In the genomic region with DNA sequence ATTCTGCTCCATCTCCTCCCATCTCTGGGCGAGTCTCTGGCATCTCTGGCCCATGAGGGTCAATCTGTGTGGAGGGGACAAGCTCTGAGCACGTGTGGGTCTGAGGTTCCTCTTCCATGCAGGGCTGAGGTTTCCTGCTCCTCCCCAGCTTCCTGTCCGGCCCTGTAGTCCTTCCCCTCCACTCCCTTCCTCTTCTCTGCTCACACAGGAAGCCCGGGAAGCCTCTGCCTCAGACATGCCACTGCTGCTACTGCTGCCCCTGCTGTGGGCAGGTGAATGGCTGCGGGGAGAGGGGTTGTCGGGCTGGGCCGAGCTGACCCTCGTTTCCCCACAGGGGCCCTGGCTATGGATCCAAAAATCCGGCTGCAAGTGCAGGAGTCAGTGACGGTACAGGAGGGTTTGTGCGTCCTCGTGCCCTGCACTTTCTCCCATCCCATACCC, we compare ENCODE assay signal across 1 cellular context.
TF ChIP-seq lines count a peak whose summit lies in the region.
"Not testable (repeated sequence)": the region's sequence is repeated elsewhere in the genome, so short reads cannot be mapped to it uniquely, and the experiment has no call there.

No MANE protein-coding gene starts in this region.

TF ChIP-seq in K562, 482 proteins besides CTCF, POLR2A, EP300 and RAD21 (continues in another document):
- TF ChIP-seq, protein P1, sequence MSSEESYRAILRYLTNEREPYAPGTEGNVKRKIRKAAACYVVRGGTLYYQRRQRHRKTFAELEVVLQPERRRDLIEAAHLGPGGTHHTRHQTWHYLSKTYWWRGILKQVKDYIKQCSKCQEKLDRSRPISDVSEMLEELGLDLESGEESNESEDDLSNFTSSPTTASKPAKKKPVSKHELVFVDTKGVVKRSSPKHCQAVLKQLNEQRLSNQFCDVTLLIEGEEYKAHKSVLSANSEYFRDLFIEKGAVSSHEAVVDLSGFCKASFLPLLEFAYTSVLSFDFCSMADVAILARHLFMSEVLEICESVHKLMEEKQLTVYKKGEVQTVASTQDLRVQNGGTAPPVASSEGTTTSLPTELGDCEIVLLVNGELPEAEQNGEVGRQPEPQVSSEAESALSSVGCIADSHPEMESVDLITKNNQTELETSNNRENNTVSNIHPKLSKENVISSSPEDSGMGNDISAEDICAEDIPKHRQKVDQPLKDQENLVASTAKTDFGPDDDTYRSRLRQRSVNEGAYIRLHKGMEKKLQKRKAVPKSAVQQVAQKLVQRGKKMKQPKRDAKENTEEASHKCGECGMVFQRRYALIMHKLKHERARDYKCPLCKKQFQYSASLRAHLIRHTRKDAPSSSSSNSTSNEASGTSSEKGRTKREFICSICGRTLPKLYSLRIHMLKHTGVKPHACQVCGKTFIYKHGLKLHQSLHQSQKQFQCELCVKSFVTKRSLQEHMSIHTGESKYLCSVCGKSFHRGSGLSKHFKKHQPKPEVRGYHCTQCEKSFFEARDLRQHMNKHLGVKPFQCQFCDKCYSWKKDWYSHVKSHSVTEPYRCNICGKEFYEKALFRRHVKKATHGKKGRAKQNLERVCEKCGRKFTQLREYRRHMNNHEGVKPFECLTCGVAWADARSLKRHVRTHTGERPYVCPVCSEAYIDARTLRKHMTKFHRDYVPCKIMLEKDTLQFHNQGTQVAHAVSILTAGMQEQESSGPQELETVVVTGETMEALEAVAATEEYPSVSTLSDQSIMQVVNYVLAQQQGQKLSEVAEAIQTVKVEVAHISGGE (CRISPR knock-in tag; IDR thresholded peaks at IDR 0.05) = peak in 2 of 3 experiments; percentile 88 to 96; a peak in 4 of 6 replicates
- TF ChIP-seq, protein P2, sequence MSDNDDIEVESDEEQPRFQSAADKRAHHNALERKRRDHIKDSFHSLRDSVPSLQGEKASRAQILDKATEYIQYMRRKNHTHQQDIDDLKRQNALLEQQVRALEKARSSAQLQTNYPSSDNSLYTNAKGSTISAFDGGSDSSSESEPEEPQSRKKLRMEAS (CRISPR knock-in tag; IDR thresholded peaks at IDR 0.05) = peak; percentile 43; the same call in 1 of the 2 replicates
- 0 out of 2 replicates have a peak, but pooled peaks have one; percentile 57 for TF ChIP-seq ZNF766 (CRISPR knock-in tag; conservative IDR thresholded peaks at IDR 0.05)
- peak; percentile 86 for TF ChIP-seq GABPB1 (CRISPR knock-in tag; IDR thresholded peaks at IDR 0.05)
- peak; percentile 74 for TF ChIP-seq L3MBTL2 (IDR thresholded peaks at IDR 0.05)
- peak; percentile 64; the same call in 1 of the 2 replicates for TF ChIP-seq MYC (IDR thresholded peaks at IDR 0.05; ENCODE audit: low read depth, low read length)
- not testable (repeated sequence) for TF ChIP-seq MYC (CRISPR knock-in tag; IDR thresholded peaks at IDR 0.05; ENCODE audit: borderline replicate concordance, low read depth)
- TF ChIP-seq, protein P3, sequence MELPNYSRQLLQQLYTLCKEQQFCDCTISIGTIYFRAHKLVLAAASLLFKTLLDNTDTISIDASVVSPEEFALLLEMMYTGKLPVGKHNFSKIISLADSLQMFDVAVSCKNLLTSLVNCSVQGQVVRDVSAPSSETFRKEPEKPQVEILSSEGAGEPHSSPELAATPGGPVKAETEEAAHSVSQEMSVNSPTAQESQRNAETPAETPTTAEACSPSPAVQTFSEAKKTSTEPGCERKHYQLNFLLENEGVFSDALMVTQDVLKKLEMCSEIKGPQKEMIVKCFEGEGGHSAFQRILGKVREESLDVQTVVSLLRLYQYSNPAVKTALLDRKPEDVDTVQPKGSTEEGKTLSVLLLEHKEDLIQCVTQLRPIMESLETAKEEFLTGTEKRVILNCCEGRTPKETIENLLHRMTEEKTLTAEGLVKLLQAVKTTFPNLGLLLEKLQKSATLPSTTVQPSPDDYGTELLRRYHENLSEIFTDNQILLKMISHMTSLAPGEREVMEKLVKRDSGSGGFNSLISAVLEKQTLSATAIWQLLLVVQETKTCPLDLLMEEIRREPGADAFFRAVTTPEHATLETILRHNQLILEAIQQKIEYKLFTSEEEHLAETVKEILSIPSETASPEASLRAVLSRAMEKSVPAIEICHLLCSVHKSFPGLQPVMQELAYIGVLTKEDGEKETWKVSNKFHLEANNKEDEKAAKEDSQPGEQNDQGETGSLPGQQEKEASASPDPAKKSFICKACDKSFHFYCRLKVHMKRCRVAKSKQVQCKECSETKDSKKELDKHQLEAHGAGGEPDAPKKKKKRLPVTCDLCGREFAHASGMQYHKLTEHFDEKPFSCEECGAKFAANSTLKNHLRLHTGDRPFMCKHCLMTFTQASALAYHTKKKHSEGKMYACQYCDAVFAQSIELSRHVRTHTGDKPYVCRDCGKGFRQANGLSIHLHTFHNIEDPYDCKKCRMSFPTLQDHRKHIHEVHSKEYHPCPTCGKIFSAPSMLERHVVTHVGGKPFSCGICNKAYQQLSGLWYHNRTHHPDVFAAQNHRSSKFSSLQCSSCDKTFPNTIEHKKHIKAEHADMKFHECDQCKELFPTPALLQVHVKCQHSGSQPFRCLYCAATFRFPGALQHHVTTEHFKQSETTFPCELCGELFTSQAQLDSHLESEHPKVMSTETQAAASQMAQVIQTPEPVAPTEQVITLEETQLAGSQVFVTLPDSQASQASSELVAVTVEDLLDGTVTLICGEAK (IDR thresholded peaks at IDR 0.05) = peak; percentile 90
- TF ChIP-seq, protein P3 (CRISPR knock-in tag; IDR thresholded peaks at IDR 0.05) = not testable (repeated sequence)
- TF ChIP-seq PHF20 (IDR thresholded peaks at IDR 0.05; ENCODE audit: partially characterized antibody) = peak; percentile 49
- peak in 1 of 2 experiments; percentile 33; a peak in 1 of 4 replicates for TF ChIP-seq TRIM24 (IDR thresholded peaks at IDR 0.05)
- TF ChIP-seq RNF2 (IDR thresholded peaks at IDR 0.05) = 0 out of 2 replicates have a peak, but pooled peaks have one; percentile 12
- TF ChIP-seq, protein P4, sequence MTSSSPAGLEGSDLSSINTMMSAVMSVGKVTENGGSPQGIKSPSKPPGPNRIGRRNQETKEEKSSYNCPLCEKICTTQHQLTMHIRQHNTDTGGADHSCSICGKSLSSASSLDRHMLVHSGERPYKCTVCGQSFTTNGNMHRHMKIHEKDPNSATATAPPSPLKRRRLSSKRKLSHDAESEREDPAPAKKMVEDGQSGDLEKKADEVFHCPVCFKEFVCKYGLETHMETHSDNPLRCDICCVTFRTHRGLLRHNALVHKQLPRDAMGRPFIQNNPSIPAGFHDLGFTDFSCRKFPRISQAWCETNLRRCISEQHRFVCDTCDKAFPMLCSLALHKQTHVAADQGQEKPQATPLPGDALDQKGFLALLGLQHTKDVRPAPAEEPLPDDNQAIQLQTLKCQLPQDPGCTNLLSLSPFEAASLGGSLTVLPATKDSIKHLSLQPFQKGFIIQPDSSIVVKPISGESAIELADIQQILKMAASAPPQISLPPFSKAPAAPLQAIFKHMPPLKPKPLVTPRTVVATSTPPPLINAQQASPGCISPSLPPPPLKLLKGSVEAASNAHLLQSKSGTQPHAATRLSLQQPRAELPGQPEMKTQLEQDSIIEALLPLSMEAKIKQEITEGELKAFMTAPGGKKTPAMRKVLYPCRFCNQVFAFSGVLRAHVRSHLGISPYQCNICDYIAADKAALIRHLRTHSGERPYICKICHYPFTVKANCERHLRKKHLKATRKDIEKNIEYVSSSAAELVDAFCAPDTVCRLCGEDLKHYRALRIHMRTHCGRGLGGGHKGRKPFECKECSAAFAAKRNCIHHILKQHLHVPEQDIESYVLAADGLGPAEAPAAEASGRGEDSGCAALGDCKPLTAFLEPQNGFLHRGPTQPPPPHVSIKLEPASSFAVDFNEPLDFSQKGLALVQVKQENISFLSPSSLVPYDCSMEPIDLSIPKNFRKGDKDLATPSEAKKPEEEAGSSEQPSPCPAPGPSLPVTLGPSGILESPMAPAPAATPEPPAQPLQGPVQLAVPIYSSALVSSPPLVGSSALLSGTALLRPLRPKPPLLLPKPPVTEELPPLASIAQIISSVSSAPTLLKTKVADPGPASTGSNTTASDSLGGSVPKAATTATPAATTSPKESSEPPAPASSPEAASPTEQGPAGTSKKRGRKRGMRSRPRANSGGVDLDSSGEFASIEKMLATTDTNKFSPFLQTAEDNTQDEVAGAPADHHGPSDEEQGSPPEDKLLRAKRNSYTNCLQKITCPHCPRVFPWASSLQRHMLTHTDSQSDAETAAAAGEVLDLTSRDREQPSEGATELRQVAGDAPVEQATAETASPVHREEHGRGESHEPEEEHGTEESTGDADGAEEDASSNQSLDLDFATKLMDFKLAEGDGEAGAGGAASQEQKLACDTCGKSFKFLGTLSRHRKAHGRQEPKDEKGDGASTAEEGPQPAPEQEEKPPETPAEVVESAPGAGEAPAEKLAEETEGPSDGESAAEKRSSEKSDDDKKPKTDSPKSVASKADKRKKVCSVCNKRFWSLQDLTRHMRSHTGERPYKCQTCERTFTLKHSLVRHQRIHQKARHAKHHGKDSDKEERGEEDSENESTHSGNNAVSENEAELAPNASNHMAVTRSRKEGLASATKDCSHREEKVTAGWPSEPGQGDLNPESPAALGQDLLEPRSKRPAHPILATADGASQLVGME (CRISPR knock-in tag; IDR thresholded peaks at IDR 0.05) = peak; percentile 21; the same call in 1 of the 2 replicates
- TF ChIP-seq ELF1 (tag; IDR thresholded peaks at IDR 0.05) = 0 out of 2 replicates have a peak, but pooled peaks have one; percentile 34
- peak; percentile 2; the same call in 1 of the 2 replicates for TF ChIP-seq SPI1 (IDR thresholded peaks at IDR 0.05; ENCODE audit: borderline replicate concordance, low read depth, low read length)
- peak; percentile 17; the same call in 1 of the 2 replicates for TF ChIP-seq KLF6 (CRISPR knock-in tag; IDR thresholded peaks at IDR 0.05; ENCODE audit: borderline replicate concordance)
- TF ChIP-seq, protein P5, sequence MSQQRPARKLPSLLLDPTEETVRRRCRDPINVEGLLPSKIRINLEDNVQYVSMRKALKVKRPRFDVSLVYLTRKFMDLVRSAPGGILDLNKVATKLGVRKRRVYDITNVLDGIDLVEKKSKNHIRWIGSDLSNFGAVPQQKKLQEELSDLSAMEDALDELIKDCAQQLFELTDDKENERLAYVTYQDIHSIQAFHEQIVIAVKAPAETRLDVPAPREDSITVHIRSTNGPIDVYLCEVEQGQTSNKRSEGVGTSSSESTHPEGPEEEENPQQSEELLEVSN (IDR thresholded peaks at IDR 0.05; ENCODE audit: borderline replicate concordance in 1 of 2, extremely low read depth in 1 of 2, insufficient read depth in 1 of 2, insufficient read length in 1 of 2, low read depth in 1 of 2, low read length in 1 of 2, poor library complexity in 1 of 2, severe bottlenecking in 1 of 2) = peak in 1 of 2 experiments; percentile 6
- TF ChIP-seq GABPA (tag; conservative IDR thresholded peaks at IDR 0.05; ENCODE audit: low read depth) = peak; percentile 92
